In the genomic region with DNA sequence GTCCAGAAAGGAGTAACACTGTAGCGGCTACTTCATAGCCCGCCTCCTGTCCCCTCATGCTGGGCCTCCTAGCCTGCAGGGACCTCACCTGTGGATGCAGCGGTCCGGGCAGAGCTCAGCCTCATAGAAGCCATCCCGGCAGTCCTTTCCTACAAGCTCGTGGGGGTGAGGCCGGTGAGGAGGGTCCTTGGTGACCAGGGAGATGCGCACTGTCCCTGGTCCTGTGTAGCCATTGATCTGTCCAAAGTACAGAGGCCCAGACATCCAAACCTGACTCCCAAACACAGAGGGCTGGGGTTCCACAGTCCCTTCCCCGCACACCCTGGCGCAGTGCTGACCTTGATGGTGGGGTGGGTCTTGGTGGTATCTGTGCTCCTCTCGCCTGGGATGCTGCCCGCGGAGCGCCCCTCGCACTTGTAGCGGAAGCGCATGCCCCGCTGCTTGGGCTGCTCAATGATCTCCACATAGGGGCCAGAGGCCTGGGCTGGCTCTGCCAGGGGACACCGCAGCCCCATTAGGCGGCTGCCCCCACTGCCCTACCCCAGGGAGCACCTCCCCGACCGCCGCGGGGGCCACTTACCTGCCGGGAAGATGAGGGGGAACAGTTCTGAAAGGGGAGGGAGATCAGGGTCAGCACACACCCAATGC, we compare ENCODE assay signal across 1 cellular context.
TF ChIP-seq lines count a peak whose summit lies in the region.

No MANE protein-coding gene starts in this region.

TF ChIP-seq in IMR-90, 13 proteins besides CTCF, POLR2A, EP300 and RAD21:
- TF ChIP-seq, protein P1, sequence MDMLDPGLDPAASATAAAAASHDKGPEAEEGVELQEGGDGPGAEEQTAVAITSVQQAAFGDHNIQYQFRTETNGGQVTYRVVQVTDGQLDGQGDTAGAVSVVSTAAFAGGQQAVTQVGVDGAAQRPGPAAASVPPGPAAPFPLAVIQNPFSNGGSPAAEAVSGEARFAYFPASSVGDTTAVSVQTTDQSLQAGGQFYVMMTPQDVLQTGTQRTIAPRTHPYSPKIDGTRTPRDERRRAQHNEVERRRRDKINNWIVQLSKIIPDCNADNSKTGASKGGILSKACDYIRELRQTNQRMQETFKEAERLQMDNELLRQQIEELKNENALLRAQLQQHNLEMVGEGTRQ (IDR thresholded peaks at IDR 0.05; ENCODE audit: low read depth, low read length), result no peak
- no peak for TF ChIP-seq RFX5 (IDR thresholded peaks at IDR 0.05; ENCODE audit: low read depth, low read length)
- TF ChIP-seq CHD1 (IDR thresholded peaks at IDR 0.05; ENCODE audit: low read depth, low read length), result no peak
